ENCODE assay signal across 27 cellular contexts in the genomic region with DNA sequence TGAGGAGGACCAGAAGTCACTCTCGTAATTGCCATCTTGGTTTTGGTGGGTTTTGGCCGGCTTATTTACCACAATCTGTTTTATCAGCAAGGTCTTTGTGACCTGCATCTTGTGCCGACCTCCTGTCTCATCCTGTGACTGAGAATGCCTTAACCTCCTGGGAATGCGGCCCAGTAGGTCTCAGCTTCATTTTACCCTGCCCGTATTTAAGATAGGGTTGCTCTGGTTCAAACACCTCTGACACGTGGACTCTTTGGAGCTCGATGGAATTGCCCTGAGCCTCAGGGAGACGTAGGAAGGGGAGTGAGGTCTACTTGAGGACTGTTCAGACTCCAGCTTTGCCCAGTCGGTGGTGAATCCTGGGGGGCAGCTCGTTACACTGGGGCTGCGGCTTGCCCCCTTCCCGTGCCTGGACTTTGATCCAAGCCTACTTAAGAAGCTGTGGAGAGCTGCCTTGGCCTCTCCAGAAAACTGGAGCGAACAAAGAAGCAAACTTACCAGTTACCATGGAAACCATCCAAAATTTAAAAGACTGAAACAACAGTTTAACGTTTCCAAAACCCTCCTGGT.
"Had no signal": no experiment of that assay in that cellular context is flagged by ENCODE, and none has a peak within 500 bp of the region (broad histone marks: within the 10 kb centered on the region; RNA-seq: fewer than 3 reads in every experiment).

No MANE protein-coding gene starts in this region.

- H3K27ac ChIP-seq: ascending aorta, brain microvascular endothelial cell, left ventricle myocardium inferior, parathyroid adenoma, psoas muscle, stomach, suprapubic skin, tibial artery had no signal

- DNase-seq: activated CD4-positive, alpha-beta T cell treated with anti-CD3 and anti-CD28 coated beads for 36 hours; activated CD4-positive, CD25-positive, alpha-beta regulatory T cell; activated CD8-positive, alpha-beta T cell treated with anti-CD3 and anti-CD28 coated beads, Interleukin-2, amount 10 ng/mL, durations not matched to agents 7 days and 5 days; activated naive CD4-positive, alpha-beta T cell treated with anti-CD3 and anti-CD28 coated beads, Interleukin-2, amount 10 ng/mL, durations not matched to agents 7 days and 5 days; activated naive CD8-positive, alpha-beta T cell treated with anti-CD3 and anti-CD28 coated beads, Interleukin-2, amount 10 ng/mL, durations not matched to agents 7 days and 5 days; activated T-cell treated with anti-CD3 and anti-CD28 coated beads for 4 hours; activated T-cell treated with anti-CD3 and anti-CD28 coated beads, Interleukin-2, amount 50 U/mL, for 72 hours; brain microvascular endothelial cell; central memory CD4-positive, alpha-beta T cell; endodermal cell; islet precursor cell; left ventricle myocardium inferior; mesendoderm; mucosa of descending colon; occipital lobe; psoas muscle; stimulated activated CD4-positive, alpha-beta T cell treated with anti-CD3 and anti-CD28 coated beads, Interleukin-15, amount 100 ng/mL, for 24 hours; stimulated activated CD4-positive, alpha-beta T cell treated with anti-CD3 and anti-CD28 coated beads, Interleukin-2, amount 100 ng/mL, for 24 hours; stimulated activated naive B cell treated with anti-CD40 and anti-IgM and Interleukin-4, amounts not matched to agents 10 μg/mL and 1 μg/mL and 100 μg/mL, for 72 hours; stomach; tibial artery had no signal

- H3K27me3 ChIP-seq: ascending aorta, brain microvascular endothelial cell, stomach, suprapubic skin, tibial artery had no signal

- H3K27ac Mint-ChIP-seq: activated CD4-positive, alpha-beta T cell treated with anti-CD3 and anti-CD28 coated beads for 36 hours; activated CD8-positive, alpha-beta T cell treated with anti-CD3 and anti-CD28 coated beads, Interleukin-2, amount 10 ng/mL, durations not matched to agents 7 days and 5 days; activated naive CD4-positive, alpha-beta T cell treated with anti-CD3 and anti-CD28 coated beads, Interleukin-2, amount 10 ng/mL, durations not matched to agents 7 days and 5 days; activated naive CD8-positive, alpha-beta T cell treated with anti-CD3 and anti-CD28 coated beads, Interleukin-2, amount 10 ng/mL, durations not matched to agents 7 days and 5 days; activated T-cell treated with anti-CD3 and anti-CD28 coated beads, Interleukin-2, amount 50 U/mL, for 72 hours; endodermal cell; natural killer cell treated with Interleukin-12 subunit alpha and Interleukin-12 subunit beta and Interleukin-15 and Interleukin-18, amount 100 ng/mL, for 72 hours; stimulated activated naive B cell treated with anti-CD40 and anti-IgM and Interleukin-4, amounts not matched to agents 10 μg/mL and 1 μg/mL and 100 μg/mL, for 72 hours had no signal

- H3K9ac ChIP-seq: parathyroid adenoma had no signal

- H3K36me3 Mint-ChIP-seq: activated naive CD4-positive, alpha-beta T cell treated with anti-CD3 and anti-CD28 coated beads, Interleukin-2, amount 10 ng/mL, durations not matched to agents 7 days and 5 days; activated naive CD8-positive, alpha-beta T cell treated with anti-CD3 and anti-CD28 coated beads, Interleukin-2, amount 10 ng/mL, durations not matched to agents 7 days and 5 days; natural killer cell treated with Interleukin-12 subunit alpha and Interleukin-12 subunit beta and Interleukin-15 and Interleukin-18, amount 100 ng/mL, for 72 hours; stimulated activated naive B cell treated with anti-CD40 and anti-IgM and Interleukin-4, amounts not matched to agents 10 μg/mL and 1 μg/mL and 100 μg/mL, for 72 hours had no signal

- H3K4me3 ChIP-seq: ascending aorta, left ventricle myocardium inferior, lung, mucosa of descending colon, psoas muscle, stomach, suprapubic skin, tibial artery had no signal

- H3K9me3 Mint-ChIP-seq: activated naive CD4-positive, alpha-beta T cell treated with anti-CD3 and anti-CD28 coated beads, Interleukin-2, amount 10 ng/mL, durations not matched to agents 7 days and 5 days; activated naive CD8-positive, alpha-beta T cell treated with anti-CD3 and anti-CD28 coated beads, Interleukin-2, amount 10 ng/mL, durations not matched to agents 7 days and 5 days; activated T-cell treated with anti-CD3 and anti-CD28 coated beads, Interleukin-2, amount 50 U/mL, for 72 hours; endodermal cell; natural killer cell treated with Interleukin-12 subunit alpha and Interleukin-12 subunit beta and Interleukin-15 and Interleukin-18, amount 100 ng/mL, for 72 hours; stimulated activated naive B cell treated with anti-CD40 and anti-IgM and Interleukin-4, amounts not matched to agents 10 μg/mL and 1 μg/mL and 100 μg/mL, for 72 hours had no signal

- H3K9me3 ChIP-seq: ascending aorta, left ventricle myocardium inferior, mucosa of descending colon, psoas muscle, stomach, suprapubic skin, tibial artery had no signal

- H3K4me1 Mint-ChIP-seq: activated CD4-positive, alpha-beta T cell treated with anti-CD3 and anti-CD28 coated beads for 36 hours; activated naive CD4-positive, alpha-beta T cell treated with anti-CD3 and anti-CD28 coated beads, Interleukin-2, amount 10 ng/mL, durations not matched to agents 7 days and 5 days; activated naive CD8-positive, alpha-beta T cell treated with anti-CD3 and anti-CD28 coated beads, Interleukin-2, amount 10 ng/mL, durations not matched to agents 7 days and 5 days had no signal

- H3K4me1 ChIP-seq: suprapubic skin had no signal

- ATAC-seq: activated CD4-positive, alpha-beta T cell treated with anti-CD3 and anti-CD28 coated beads for 36 hours; activated CD8-positive, alpha-beta T cell treated with anti-CD3 and anti-CD28 coated beads, Interleukin-2, amount 10 ng/mL, durations not matched to agents 7 days and 5 days; activated T-cell treated with anti-CD3 and anti-CD28 coated beads, Interleukin-2, amount 50 U/mL, for 72 hours; esophagus mucosa; mucosa of descending colon; natural killer cell treated with Interleukin-12 subunit alpha and Interleukin-12 subunit beta and Interleukin-15 and Interleukin-18, amount 100 ng/mL, for 72 hours; psoas muscle; stimulated activated naive B cell treated with anti-CD40 and anti-IgM and Interleukin-4, amounts not matched to agents 10 μg/mL and 1 μg/mL and 100 μg/mL, for 72 hours had no signal

- H3K27me3 Mint-ChIP-seq: activated CD4-positive, alpha-beta T cell treated with anti-CD3 and anti-CD28 coated beads for 36 hours; activated naive CD8-positive, alpha-beta T cell treated with anti-CD3 and anti-CD28 coated beads, Interleukin-2, amount 10 ng/mL, durations not matched to agents 7 days and 5 days; natural killer cell treated with Interleukin-12 subunit alpha and Interleukin-12 subunit beta and Interleukin-15 and Interleukin-18, amount 100 ng/mL, for 72 hours; stimulated activated naive B cell treated with anti-CD40 and anti-IgM and Interleukin-4, amounts not matched to agents 10 μg/mL and 1 μg/mL and 100 μg/mL, for 72 hours had no signal

- H3K4me3 Mint-ChIP-seq: activated CD4-positive, alpha-beta T cell treated with anti-CD3 and anti-CD28 coated beads for 36 hours; activated CD8-positive, alpha-beta T cell treated with anti-CD3 and anti-CD28 coated beads, Interleukin-2, amount 10 ng/mL, durations not matched to agents 7 days and 5 days; activated naive CD4-positive, alpha-beta T cell treated with anti-CD3 and anti-CD28 coated beads, Interleukin-2, amount 10 ng/mL, durations not matched to agents 7 days and 5 days; activated naive CD8-positive, alpha-beta T cell treated with anti-CD3 and anti-CD28 coated beads, Interleukin-2, amount 10 ng/mL, durations not matched to agents 7 days and 5 days; activated T-cell treated with anti-CD3 and anti-CD28 coated beads, Interleukin-2, amount 50 U/mL, for 72 hours; endodermal cell; natural killer cell treated with Interleukin-12 subunit alpha and Interleukin-12 subunit beta and Interleukin-15 and Interleukin-18, amount 100 ng/mL, for 72 hours; stimulated activated naive B cell treated with anti-CD40 and anti-IgM and Interleukin-4, amounts not matched to agents 10 μg/mL and 1 μg/mL and 100 μg/mL, for 72 hours had no signal

- H3K36me3 ChIP-seq: ascending aorta, brain microvascular endothelial cell, left ventricle myocardium inferior, stomach, suprapubic skin, tibial artery had no signal
